Comparison of ENCODE assay signal across 1 cellular context in the genomic region with DNA sequence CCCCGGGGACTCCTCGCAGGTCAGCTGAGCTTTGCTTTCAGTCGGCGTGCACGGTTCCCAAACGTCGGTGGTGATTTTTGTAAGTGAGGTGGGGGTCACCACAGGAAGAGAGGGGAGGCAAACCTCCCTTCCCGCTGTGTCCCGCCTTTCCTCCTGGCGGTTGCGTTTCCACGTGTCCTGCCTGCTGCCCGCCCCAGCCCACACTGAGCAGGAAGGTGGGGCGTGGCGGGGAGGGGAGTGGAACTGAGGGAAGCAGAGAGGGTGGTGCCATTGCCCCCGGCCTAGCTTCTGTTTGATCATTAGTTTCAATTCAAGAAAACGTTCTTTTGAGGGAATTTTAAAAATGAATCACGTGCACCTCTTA.
TF ChIP-seq lines count a peak whose summit lies in the region.

No MANE protein-coding gene starts in this region.

TF ChIP-seq in GM23338, 12 proteins besides CTCF, POLR2A, EP300 and RAD21 (continued from another document):
- TF ChIP-seq REST (IDR thresholded peaks at IDR 0.05; ENCODE audit: unreplicated experiment) (no peak), JUNB (IDR thresholded peaks at IDR 0.05; ENCODE audit: unreplicated experiment) (no peak), ZNF331 (CRISPR knock-in tag; IDR thresholded peaks at IDR 0.05; ENCODE audit: low read depth) (no peak), STAT1 (IDR thresholded peaks at IDR 0.05; ENCODE audit: unreplicated experiment) (no peak)
